In genomic region chr7:98872328-98872924, GRCh38 we compare ENCODE assay signal across 8 cellular contexts. TPM values are rescaled to one million over a fixed set of nuclear protein-coding genes. Genes with fewer than 3 reads are reported as not detected.
DNase-seq lines count a peak whose midpoint lies in the region; ATAC-seq, FAIRE-seq and TF ChIP-seq lines count a peak whose summit lies in the region.

No MANE protein-coding gene starts in this region.

- H3K27me3 ChIP-seq in left ventricle myocardium inferior (ENCODE audit: low read depth): peaks cover 81% of the 10 kb centered on the region

- H3K9me3 ChIP-seq in left ventricle myocardium inferior (replicated peaks): no peaks in the 10 kb centered on the region

- peaks cover 0 to 9% of the 10 kb centered on the region in 2 donors for H3K4me1 Mint-ChIP-seq in effector memory CD8-positive, alpha-beta T cell (ENCODE audit: low read depth in 2 of 2)

- peaks cover 17% of the 10 kb centered on the region for H3K4me1 ChIP-seq in left ventricle myocardium inferior

- H3K4me3 ChIP-seq in left ventricle myocardium inferior: no peak overlapping the region

- no peak overlapping the region for H3K4me3 Mint-ChIP-seq in effector memory CD8-positive, alpha-beta T cell

- peaks cover 20 to 28% of the 10 kb centered on the region in 2 donors for H3K27me3 Mint-ChIP-seq in effector memory CD8-positive, alpha-beta T cell

- no peaks in the 10 kb centered on the region for H3K9me3 Mint-ChIP-seq in effector memory CD8-positive, alpha-beta T cell

- H3K36me3 Mint-ChIP-seq in effector memory CD8-positive, alpha-beta T cell (ENCODE audit: insufficient read depth): peaks cover 4% of the 10 kb centered on the region

- peak; percentile 45 for DNase-seq in stimulated activated CD4-positive, alpha-beta T cell treated with anti-CD3 and anti-CD28 coated beads, Interleukin-15, amount 100 ng/mL, for 24 hours
- no peak for DNase-seq in stimulated activated CD4-positive, alpha-beta T cell treated with anti-CD3 and anti-CD28 coated beads, Interleukin-1b, Interleukin-23, amount 100 ng/mL, for 48 hours
- peak; percentile 28 for DNase-seq in NCI-H460 (ENCODE audit: extremely low read depth, low read depth)
- DNase-seq in effector memory CD8-positive, alpha-beta T cell: peak in 1 of 3 experiments; percentile 20
- DNase-seq in urothelium cell line (ENCODE audit: low spot score): peak; percentile 51
- DNase-seq in NCI-H1417 treated with DMSO at 0.1 percent for 48 hours (lab: John Stamatoyannopoulos, UW): no peak
- DNase-seq in left ventricle myocardium inferior: no peak

- TF ChIP-seq CTCF in left ventricle myocardium inferior (IDR thresholded peaks at IDR 0.05; ENCODE audit: borderline replicate concordance): no peak

- no peaks in the 10 kb centered on the region for H3K36me3 ChIP-seq in left ventricle myocardium inferior

- FAIRE-seq in urothelium cell line (lab: Jason Lieb, UNC): no peak

- peak; percentile 35 for ATAC-seq in effector memory CD8-positive, alpha-beta T cell (replicated peaks)
- no peak for ATAC-seq in GM19351 (IDR thresholded peaks at IDR 0.05; ENCODE audit: unreplicated experiment)

- no peak overlapping the region for H3K27ac Mint-ChIP-seq in effector memory CD8-positive, alpha-beta T cell

- H3K27ac ChIP-seq in left ventricle myocardium inferior (replicated peaks): no peak overlapping the region

- intact Hi-C loops in left ventricle myocardium inferior (cut with micrococcal nuclease): no loop called here

RNA-seq across cellular contexts. Expression of gene TMEM130, which starts 2.6 kb away (rescaled TPM):
- not detected in 2 replicates for total RNA-seq in NCI-H460 (2014; rRNA removed; shearing (Covaris generic))
- polyA plus RNA-seq in NCI-H460 (2014; cell fraction: nucleus; rRNA removed): not detected in 2 replicates
- not detected for total RNA-seq in left ventricle myocardium inferior

RNA-seq across cellular contexts. Expression of gene TRRAP, which starts 5.9 kb away (rescaled TPM):
- total RNA-seq in NCI-H460 (2014; rRNA removed; shearing (Covaris generic)): 16.4 and 17.0 TPM in 2 replicates
- polyA plus RNA-seq in NCI-H460 (2014; cell fraction: nucleus; rRNA removed): 13.7 and 14.9 TPM in 2 replicates
- 15.5 TPM for total RNA-seq in left ventricle myocardium inferior

Comparison
In these comparisons a context has a peak if more than half of its experiments do, and no peak if none do; other contexts are left out.
1. DNase-seq: peak in stimulated activated CD4-positive, alpha-beta T cell treated with anti-CD3 and anti-CD28 coated beads, Interleukin-15, amount 100 ng/mL, for 24 hours (single experiment), NCI-H460 (single experiment) and urothelium cell line (single experiment); none in stimulated activated CD4-positive, alpha-beta T cell treated with anti-CD3 and anti-CD28 coated beads, Interleukin-1b, Interleukin-23, amount 100 ng/mL, for 48 hours (single experiment), NCI-H1417 treated with DMSO at 0.1 percent for 48 hours (single experiment) and left ventricle myocardium inferior (single experiment).